ENCODE assay signal across 8 cellular contexts in genomic region chr16:70529051-70529777, GRCh38. TPM values are rescaled to one million over a fixed set of nuclear protein-coding genes. Genes with fewer than 3 reads are reported as not detected.
DNase-seq lines count a peak whose midpoint lies in the region; ATAC-seq, FAIRE-seq and TF ChIP-seq lines count a peak whose summit lies in the region.

No MANE protein-coding gene starts in this region.

- 72% methylated on average over 8 of the region's 8 CpGs for whole genome bisulfite sequencing in A549 (ENCODE audit: missing lambda C conversion rate)

- H3K4me1 Mint-ChIP-seq in natural killer cell treated with Interleukin-12 subunit alpha and Interleukin-12 subunit beta and Interleukin-15 and Interleukin-18, amount 100 ng/mL, for 72 hours (ENCODE audit: low read depth in 2 of 2): peaks cover 34 to 43% of the 10 kb centered on the region in 2 donors

- H4K20me1 ChIP-seq in PC-9 (ENCODE audit: insufficient read depth): peaks cover 82% of the 10 kb centered on the region

- no peaks in the 10 kb centered on the region for H3K27me3 Mint-ChIP-seq in natural killer cell treated with Interleukin-12 subunit alpha and Interleukin-12 subunit beta and Interleukin-15 and Interleukin-18, amount 100 ng/mL, for 72 hours

- no peak overlapping the region for H2AFZ ChIP-seq in PC-9

- peaks cover 98% of the 10 kb centered on the region for H3K79me2 ChIP-seq in PC-9 (ENCODE audit: low read depth)

- BruUV-seq in PC-9 (replicated peaks; lab: Mats Ljungman, UMichigan): no TSS peak

- H3K27ac ChIP-seq in A549 (peak overlapping the region in 1 of 2 experiments; percentile 55; a peak in 2 of 6 replicates), PC-9 (peak overlapping the region; percentile 64)

- peak overlapping the region; percentile 64 for H3K4me3 Mint-ChIP-seq in natural killer cell treated with Interleukin-12 subunit alpha and Interleukin-12 subunit beta and Interleukin-15 and Interleukin-18, amount 100 ng/mL, for 72 hours

- no peaks in the 10 kb centered on the region for H3K9me3 Mint-ChIP-seq in natural killer cell treated with Interleukin-12 subunit alpha and Interleukin-12 subunit beta and Interleukin-15 and Interleukin-18, amount 100 ng/mL, for 72 hours

- no peak for TF ChIP-seq EP300 in A549 (IDR thresholded peaks at IDR 0.05)

- H3K36me3 ChIP-seq in PC-9 (ENCODE audit: low read depth): peaks cover 80% of the 10 kb centered on the region

- CTCF ChIA-PET in A549 (lab: Yijun Ruan, JAX): interaction anchor here (0.6 to 2.3 kb wide), 8 partner anchors 12 to 161 kb away, joined by 3 to 8 read pairs (median 4); no protein-coding TSS in a partner anchor
- CTCF ChIA-PET in PC-9 (lab: Charles Lee): no interaction called here

- POLR2A ChIA-PET in A549 (lab: Yijun Ruan, JAX) (no interaction called here), PC-9 (lab: Charles Lee; ENCODE audit: unreplicated experiment) (no interaction called here)

- ATAC-seq in A549 (peak in 1 of 2 experiments; percentile 55; a peak in 3 of 6 replicates), GM19467 (IDR thresholded peaks at IDR 0.05; ENCODE audit: unreplicated experiment) (no peak), GM18505 (IDR thresholded peaks at IDR 0.05; ENCODE audit: unreplicated experiment) (no peak), HG03159 (IDR thresholded peaks at IDR 0.05; ENCODE audit: unreplicated experiment) (no peak)
- no peak for ATAC-seq in natural killer cell treated with Interleukin-12 subunit alpha and Interleukin-12 subunit beta and Interleukin-15 and Interleukin-18, amount 100 ng/mL, for 72 hours

- H3K27ac Mint-ChIP-seq in natural killer cell treated with Interleukin-12 subunit alpha and Interleukin-12 subunit beta and Interleukin-15 and Interleukin-18, amount 100 ng/mL, for 72 hours: peak overlapping the region in 1 of 2 donors; percentile 12

- no peak overlapping the region for H3K4me3 ChIP-seq in A549
- no peak overlapping the region for H3K4me3 ChIP-seq in PC-9

- TF ChIP-seq CTCF in A549 (IDR thresholded peaks at IDR 0.05) (peak; percentile 67), PC-9 (conservative IDR thresholded peaks at IDR 0.05) (peak; percentile 76)

- no peak for FAIRE-seq in A549 (lab: Jason Lieb, UNC)

- TF ChIP-seq RAD21 in A549 (conservative IDR thresholded peaks at IDR 0.05 in 1 of 2, IDR thresholded peaks at IDR 0.05 in 1 of 2): peak; percentile 24 to 35; a peak in 4 of 5 replicates

- TF ChIP-seq POLR2A in A549 (IDR thresholded peaks at IDR 0.05; ENCODE audit: low read length) (no peak), GM18505 (IDR thresholded peaks at IDR 0.05; ENCODE audit: borderline replicate concordance, extremely low read depth, insufficient read depth, insufficient read length) (no peak)

- H3K4me1 ChIP-seq in A549 (peaks cover 41% of the 10 kb centered on the region), PC-9 (replicated peaks; ENCODE audit: insufficient read depth) (peaks cover 35% of the 10 kb centered on the region)

- intact Hi-C loops in PC-9 (cut with micrococcal nuclease; ENCODE audit: unreplicated experiment): no loop called here

- H3K36me3 Mint-ChIP-seq in natural killer cell treated with Interleukin-12 subunit alpha and Interleukin-12 subunit beta and Interleukin-15 and Interleukin-18, amount 100 ng/mL, for 72 hours: peaks cover 57% of the 10 kb centered on the region

- no peaks in the 10 kb centered on the region for H3K9me3 ChIP-seq in A549
- no peaks in the 10 kb centered on the region for H3K9me3 ChIP-seq in PC-9 (ENCODE audit: insufficient read depth, low read depth)

- H3K9me2 ChIP-seq in PC-9 (ENCODE audit: insufficient read depth): no peaks in the 10 kb centered on the region

- DNase-seq in A549 (ENCODE audit: low read depth in 1 of 2, low spot score in 1 of 2) (peak; percentile 57 to 62), ELR (ENCODE audit: low read depth) (peak; percentile 88), PC-9 (peak in 1 of 2 experiments; percentile 63), dermis blood vessel endothelial cell (peak; percentile 73)
- no peak for DNase-seq in natural killer cell treated with Interleukin-12 subunit alpha and Interleukin-12 subunit beta and Interleukin-15 and Interleukin-18, amount 100 ng/mL, for 72 hours (ENCODE audit: low spot score)

- H3K4me2 ChIP-seq in A549: peak overlapping the region; percentile 20; the same call in 2 of the 3 replicates
- peak overlapping the region; percentile 43 for H3K4me2 ChIP-seq in PC-9

- H3K27me3 ChIP-seq in PC-9 (ENCODE audit: insufficient read depth, low read depth): no peaks in the 10 kb centered on the region

- H3F3A ChIP-seq in PC-9 (ENCODE audit: insufficient read depth, low read depth): peaks cover 50% of the 10 kb centered on the region

TF ChIP-seq in A549, 52 proteins besides CTCF, POLR2A, EP300 and RAD21:
- TF ChIP-seq, protein P1, sequence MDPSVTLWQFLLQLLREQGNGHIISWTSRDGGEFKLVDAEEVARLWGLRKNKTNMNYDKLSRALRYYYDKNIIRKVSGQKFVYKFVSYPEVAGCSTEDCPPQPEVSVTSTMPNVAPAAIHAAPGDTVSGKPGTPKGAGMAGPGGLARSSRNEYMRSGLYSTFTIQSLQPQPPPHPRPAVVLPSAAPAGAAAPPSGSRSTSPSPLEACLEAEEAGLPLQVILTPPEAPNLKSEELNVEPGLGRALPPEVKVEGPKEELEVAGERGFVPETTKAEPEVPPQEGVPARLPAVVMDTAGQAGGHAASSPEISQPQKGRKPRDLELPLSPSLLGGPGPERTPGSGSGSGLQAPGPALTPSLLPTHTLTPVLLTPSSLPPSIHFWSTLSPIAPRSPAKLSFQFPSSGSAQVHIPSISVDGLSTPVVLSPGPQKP (IDR thresholded peaks at IDR 0.05; ENCODE audit: low read depth, low read length): no peak
- TF ChIP-seq REST (IDR thresholded peaks at IDR 0.05): no peak
- no peak for TF ChIP-seq CHD2 (IDR thresholded peaks at IDR 0.05; ENCODE audit: low read length, partially characterized antibody)
- no peak for TF ChIP-seq FOSL2 (IDR thresholded peaks at IDR 0.05)
- TF ChIP-seq FOSL2 (CRISPR knock-in tag; IDR thresholded peaks at IDR 0.05): peak; percentile 48
- TF ChIP-seq HDAC2 (IDR thresholded peaks at IDR 0.05): no peak
- no peak for TF ChIP-seq RFX5 (IDR thresholded peaks at IDR 0.05)
- no peak for TF ChIP-seq MAZ (IDR thresholded peaks at IDR 0.05; ENCODE audit: borderline replicate concordance, low read depth, low read length)
- no peak for TF ChIP-seq SREBF2 (IDR thresholded peaks at IDR 0.05)
- TF ChIP-seq HOXB13 (CRISPR knock-in tag; IDR thresholded peaks at IDR 0.05; ENCODE audit: low read depth): no peak
TF ChIP-seq in A549: peak in this region for 1.

RNA-seq across cellular contexts. Expression of gene SF3B3, which starts 5.6 kb away (rescaled TPM):
- polyA plus RNA-seq in A549 (2011; rRNA removed) (155 and 302 TPM in 2 replicates), A549 (2017; fragmentation: RNase III; extraction: RNeasy Plus Mini Kit Qiagen cat#74134 plus additional on column Dnase treatment) (111 to 118 TPM (median 115 TPM) in 3 replicates)
- 73.9 and 101 TPM in 2 replicates for polyA plus RNA-seq in A549 (2012; cell fraction: cytosol; rRNA removed)
- polyA plus RNA-seq in A549 (2012; cell fraction: nucleus; rRNA removed): 210 and 337 TPM in 2 replicates
- polyA minus RNA-seq in A549 (2011; rRNA and poly(A)+ RNA removed): 321 and 327 TPM in 2 replicates
- total RNA-seq in PC-9 (2021) (326 and 339 TPM in 2 replicates), dermis blood vessel endothelial cell (96.3 and 148 TPM in 2 replicates)
- total RNA-seq in natural killer cell treated with Interleukin-12 subunit alpha and Interleukin-12 subunit beta and Interleukin-15 and Interleukin-18, amount 100 ng/mL, for 72 hours: 100 to 1,000 TPM; 394 to 560 TPM

RNA-seq across cellular contexts. Expression of gene COG4, which starts 5.9 kb away (rescaled TPM):
- polyA plus RNA-seq in A549 (2011; rRNA removed) (48.2 and 53.1 TPM in 2 replicates), A549 (2017; fragmentation: RNase III; extraction: RNeasy Plus Mini Kit Qiagen cat#74134 plus additional on column Dnase treatment) (40.9 to 46.5 TPM (median 42.7 TPM) in 3 replicates)
- polyA plus RNA-seq in A549 (2012; cell fraction: cytosol; rRNA removed): 42.1 and 53.3 TPM in 2 replicates
- 75.5 and 99.7 TPM in 2 replicates for polyA plus RNA-seq in A549 (2012; cell fraction: nucleus; rRNA removed)
- polyA minus RNA-seq in A549 (2011; rRNA and poly(A)+ RNA removed): 53.6 and 67.3 TPM in 2 replicates
- total RNA-seq in PC-9 (2021) (54.2 and 61.1 TPM in 2 replicates), dermis blood vessel endothelial cell (93.8 and 98.0 TPM in 2 replicates)
- 10 to 100 TPM; 39.5 to 54.8 TPM for total RNA-seq in natural killer cell treated with Interleukin-12 subunit alpha and Interleukin-12 subunit beta and Interleukin-15 and Interleukin-18, amount 100 ng/mL, for 72 hours
